ENCODE assay signal across 8 cellular contexts in genomic region chr14:96275182-96276112, GRCh38. TPM values are rescaled to one million over a fixed set of nuclear protein-coding genes. Genes with fewer than 3 reads are reported as not detected.
A peak's percentile ranks its signal among the peaks of the same experiment; 100 is the strongest.
DNase-seq lines count a peak whose midpoint lies in the region; ATAC-seq, FAIRE-seq and TF ChIP-seq lines count a peak whose summit lies in the region.

No MANE protein-coding gene starts in this region.

- TF ChIP-seq RAD21 in IMR-90 (IDR thresholded peaks at IDR 0.05; ENCODE audit: low read length) = peak; percentile 98

- H3K27ac Mint-ChIP-seq in type B pancreatic cell = peak overlapping the region; percentile 34

- no peak for FAIRE-seq in D721Med (lab: Jason Lieb, UNC)

- in situ Hi-C loops in IMR-90 (cut with MboI; ENCODE audit: low sequenced_read_pairs) = loop anchor here (5.0 kb wide), 1 partner anchor 273 kb away; no protein-coding TSS in a partner anchor

- DNase-seq in D721Med (ENCODE audit: insufficient read length, low spot score) (no peak), IMR-90 (peak; percentile 90), RPMI8226 (peak; percentile 60), germinal center (ENCODE audit: low spot score) (peak; percentile 69), pons (ENCODE audit: low spot score) (peak; percentile 73), type B pancreatic cell (ENCODE audit: extremely low spot score, unreplicated experiment) (peak; percentile 84)
- DNase-seq in activated gamma-delta T cell treated with anti-CD3 and anti-CD28 coated beads, Interleukin-2, amount 50 U/mL, for 16 hours (ENCODE audit: low read depth) = peak; percentile 30

- peak overlapping the region; percentile 93 for H4K91ac ChIP-seq in IMR-90 (ENCODE audit: insufficient read depth, low read depth, low read length)

- dilution Hi-C loops in IMR-90 (cut with HindIII; ENCODE audit: low sequenced_read_pairs, unreplicated experiment) = no loop called here

- H2BK15ac ChIP-seq in IMR-90 (ENCODE audit: low read depth, low read length) = peak overlapping the region; percentile 71

- peak overlapping the region; percentile 41 for H3K4me3 Mint-ChIP-seq in type B pancreatic cell

- peaks cover 0 to 7% of the 10 kb centered on the region in 2 experiments; a peak in 1 of 4 replicates for H3K79me1 ChIP-seq in IMR-90 (ENCODE audit: low read depth in 1 of 2, low read length in 2 of 2)

- peaks cover 10% of the 10 kb centered on the region for H3K9me3 ChIP-seq in IMR-90 (ENCODE audit: control insufficient read depth, insufficient read depth, low read length)

- CTCF ChIA-PET in IMR-90 (lab: Yijun Ruan, JAX) = interaction anchor here (0.6 to 3.5 kb wide), 17 partner anchors 13 to 305 kb away, joined by 3 to 55 read pairs (median 3); partner anchors contain the start of genes BDKRB1 and BDKRB2

- no peaks in the 10 kb centered on the region for H3K27me3 Mint-ChIP-seq in type B pancreatic cell

- TSS peak; percentile 76 for BruUV-seq in IMR-90 (replicated peaks; lab: Mats Ljungman, UMichigan)

- peak overlapping the region; percentile 97 for H2BK20ac ChIP-seq in IMR-90 (ENCODE audit: low read depth, low read length)

- H3K9me1 ChIP-seq in IMR-90 (ENCODE audit: insufficient read depth, low read length) = peaks cover 7% of the 10 kb centered on the region

- no peaks in the 10 kb centered on the region for H4K20me1 ChIP-seq in IMR-90 (ENCODE audit: insufficient read depth, low read length)

- peak overlapping the region; percentile 97 for H2AK5ac ChIP-seq in IMR-90 (ENCODE audit: low read depth, low read length)

- peak; percentile 61 for TF ChIP-seq POLR2A in IMR-90 (IDR thresholded peaks at IDR 0.05; ENCODE audit: low read depth, low read length)

- no peaks in the 10 kb centered on the region for H3K36me3 Mint-ChIP-seq in type B pancreatic cell

- peak overlapping the region; percentile 54 for H3K56ac ChIP-seq in IMR-90 (ENCODE audit: extremely low read depth, insufficient read depth, low read length)

- H3K4me1 Mint-ChIP-seq in type B pancreatic cell (ENCODE audit: unreplicated experiment) = peaks cover 23% of the 10 kb centered on the region

- peaks cover 7% of the 10 kb centered on the region for H3K9me3 Mint-ChIP-seq in type B pancreatic cell

- peak overlapping the region; percentile 58 for H4K5ac ChIP-seq in IMR-90 (ENCODE audit: low read depth, low read length)

- intact Hi-C loops in IMR-90 (cut with micrococcal nuclease) = loop anchor here (1.0 kb wide), 5 partner anchors 71 to 277 kb away; partner anchors contain the start of gene BDKRB2

- peak overlapping the region; percentile 95 for H3K14ac ChIP-seq in IMR-90 (replicated peaks; ENCODE audit: low read depth, low read length)

- H3K36me3 ChIP-seq in IMR-90 (ENCODE audit: control insufficient read depth, insufficient read depth, low read length) = no peaks in the 10 kb centered on the region

- H3K27me3 ChIP-seq in IMR-90 (ENCODE audit: control insufficient read depth, insufficient read depth, low read length) = no peaks in the 10 kb centered on the region

- TF ChIP-seq CTCF in D721Med (IDR thresholded peaks at IDR 0.05; ENCODE audit: insufficient read depth, missing control alignments) = peak; percentile 83
- peak; percentile 99 for TF ChIP-seq CTCF in IMR-90 (conservative IDR thresholded peaks at IDR 0.05; ENCODE audit: low read depth, low read length)
- peak; percentile 97 for TF ChIP-seq CTCF in type B pancreatic cell (conservative IDR thresholded peaks at IDR 0.05)

- H2AFZ ChIP-seq in IMR-90 (replicated peaks; ENCODE audit: low read length, poor library complexity) = peak overlapping the region; percentile 72

- H3K18ac ChIP-seq in IMR-90 (ENCODE audit: low read depth, low read length) = peak overlapping the region; percentile 83

- H4K8ac ChIP-seq in IMR-90 (ENCODE audit: low read depth in 2 of 2, low read length in 2 of 2) = peak overlapping the region; percentile 79 to 92

- peak overlapping the region; percentile 73 for H2AK9ac ChIP-seq in IMR-90 (replicated peaks; ENCODE audit: low read depth, low read length, poor library complexity)

- H3K23ac ChIP-seq in IMR-90 (ENCODE audit: low read depth, low read length) = peak overlapping the region; percentile 67; the same call in 1 of the 2 replicates

- peak; percentile 72 for ATAC-seq in IMR-90 (ENCODE audit: low read depth)
- no peak for ATAC-seq in HG02981 (IDR thresholded peaks at IDR 0.05; ENCODE audit: unreplicated experiment)

- H3K4me2 ChIP-seq in IMR-90 (ENCODE audit: low read depth, low read length) = no peak overlapping the region

- peaks cover 23% of the 10 kb centered on the region for H3K4me1 ChIP-seq in IMR-90 (ENCODE audit: control insufficient read depth, insufficient read depth, low read length)

- peak overlapping the region; percentile 94 for H3K27ac ChIP-seq in IMR-90 (ENCODE audit: insufficient read depth, low read length)

- H3K4me3 ChIP-seq in IMR-90 (ENCODE audit: insufficient read depth, low read depth, low read length) = no peak overlapping the region

- H3K4ac ChIP-seq in IMR-90 (ENCODE audit: low read depth, low read length) = peak overlapping the region; percentile 93

- POLR2A ChIA-PET in IMR-90 (lab: Charles Lee; ENCODE audit: unreplicated experiment) = interaction anchor here (1.6 kb wide), 1 partner anchor 171 kb away, joined by 6 read pairs; no protein-coding TSS in a partner anchor

- H2BK120ac ChIP-seq in IMR-90 (ENCODE audit: low read depth, low read length) = peak overlapping the region; percentile 96

- H2BK5ac ChIP-seq in IMR-90 (ENCODE audit: low read depth, low read length, poor library complexity, severe bottlenecking) = peak overlapping the region; percentile 90

- peak overlapping the region; percentile 46 for H3K9ac ChIP-seq in IMR-90 (ENCODE audit: low read depth, low read length)

- WGBS in IMR-90 (ENCODE audit: extremely low coverage in 2 of 2, insufficient read length in 1 of 2), 2 experiments = 50% methylated on average over 1 of the region's 16 CpGs; no CpG with 5 or more reads in 1 of the 2 experiments

TF ChIP-seq in IMR-90, 13 proteins besides CTCF, POLR2A, EP300 and RAD21:
- TF ChIP-seq RCOR1 (IDR thresholded peaks at IDR 0.05; ENCODE audit: insufficient replicate concordance, low read length) = no peak
- no peak; the same call in 1 of the 2 replicates for TF ChIP-seq CHD1 (IDR thresholded peaks at IDR 0.05; ENCODE audit: low read depth, low read length)
- TF ChIP-seq FOS (IDR thresholded peaks at IDR 0.05; ENCODE audit: low read depth, low read length) = 0 out of 2 replicates have a peak, but pooled peaks have one; percentile 10
- TF ChIP-seq SMC3 (IDR thresholded peaks at IDR 0.05; ENCODE audit: low read depth, low read length) = peak; percentile 99
- peak; percentile 89 for TF ChIP-seq MXI1 (IDR thresholded peaks at IDR 0.05; ENCODE audit: borderline replicate concordance, low read depth, low read length)
- TF ChIP-seq MAZ (IDR thresholded peaks at IDR 0.05; ENCODE audit: borderline replicate concordance, low read depth, low read length) = peak; percentile 68; the same call in 1 of the 2 replicates
- peak; percentile 42 for TF ChIP-seq CEBPB (IDR thresholded peaks at IDR 0.05; ENCODE audit: low read depth, low read length)
- no peak for TF ChIP-seq USF2 (IDR thresholded peaks at IDR 0.05; ENCODE audit: low read depth, low read length)
- TF ChIP-seq MAFK (IDR thresholded peaks at IDR 0.05; ENCODE audit: low read depth, low read length) = no peak
- peak; percentile 92 for TF ChIP-seq BHLHE40 (IDR thresholded peaks at IDR 0.05; ENCODE audit: low read depth, low read length)
- no peak for TF ChIP-seq RFX5 (IDR thresholded peaks at IDR 0.05; ENCODE audit: low read depth, low read length)

RNA-seq across cellular contexts. Expression of gene BDKRB1, which starts 19.4 kb away (rescaled TPM):
- 51.4 and 56.5 TPM in 2 replicates for total RNA-seq in IMR-90 (2012; rRNA removed)
- 130 and 142 TPM in 2 replicates for polyA plus RNA-seq in IMR-90 (2012; rRNA removed)
- 48.1 and 276 TPM in 2 replicates for polyA plus RNA-seq in IMR-90 (2012; cell fraction: cytosol; rRNA removed)
- 226 and 290 TPM in 2 replicates for polyA plus RNA-seq in IMR-90 (2012; cell fraction: nucleus; rRNA removed; ENCODE audit: low replicate concordance)
- total RNA-seq in type B pancreatic cell (ENCODE audit: low replicate concordance) = 0.62 TPM in 1 of 2 replicates, not detected in the other

Comparison
In these comparisons a context has a peak if more than half of its experiments do, and no peak if none do; other contexts are left out.
1. RNA of gene BDKRB1, which starts 19.4 kb away (total RNA-seq): 51.4 to 56.5 TPM in IMR-90; 0.62 TPM in type B pancreatic cell; every median in the first group is over 10 times any median in the second.
2. Peak in every context shown above with its lines, with median percentiles within 50 percentile points of each other: CTCF ChIP-seq.